29 cellular contexts compared by ENCODE assay signal in genomic region chr6:158110986-158111385, GRCh38.
"Had no signal": no experiment of that assay in that cellular context is flagged by ENCODE, and none has a peak within 500 bp of the region (broad histone marks: within the 10 kb centered on the region; RNA-seq: fewer than 3 reads in every experiment).

No MANE protein-coding gene starts in this region.

- H3K9me3 ChIP-seq: SJCRH30 had no signal

- H3K4me3 ChIP-seq: cardiac muscle cell, SJCRH30, SK-N-MC had no signal

- H3K27me3 ChIP-seq: brain microvascular endothelial cell, cardiac muscle cell, SJCRH30 had no signal

- H3K4me1 ChIP-seq: SJCRH30 had no signal

- H3K27ac ChIP-seq: brain microvascular endothelial cell, cardiac muscle cell, KMS-11, SJCRH30, SK-N-MC, WERI-Rb-1 had no signal

- DNase-seq: activated CD4-positive, alpha-beta memory T cell treated with anti-CD3 and anti-CD28 coated beads, Interleukin-2, amount 10 ng/mL, durations not matched to agents 7 days and 5 days; activated CD4-positive, alpha-beta T cell treated with anti-CD3 and anti-CD28 coated beads for 1 hour; activated CD4-positive, alpha-beta T cell treated with anti-CD3 and anti-CD28 coated beads for 48 hours; activated CD4-positive, CD25-positive, alpha-beta regulatory T cell; activated CD8-positive, alpha-beta memory T cell treated with anti-CD3 and anti-CD28 coated beads for 24 hours; activated CD8-positive, alpha-beta memory T cell treated with anti-CD3 and anti-CD28 coated beads, Interleukin-2, amount 10 ng/mL, durations not matched to agents 7 days and 5 days; activated CD8-positive, alpha-beta memory T cell treated with anti-CD3 and anti-CD28 coated beads, Interleukin-2, amount 50 U/mL, for 48 hours; activated effector memory CD4-positive, alpha-beta T cell treated with anti-CD3 and anti-CD28 coated beads, Interleukin-2, amount 50 U/mL, for 16 hours; activated naive CD4-positive, alpha-beta T cell; activated naive CD4-positive, alpha-beta T cell treated with anti-CD3 and anti-CD28 coated beads, Interleukin-2, amount 50 U/mL, for 16 hours; activated naive CD8-positive, alpha-beta T cell treated with anti-CD3 and anti-CD28 coated beads for 36 hours; activated T-cell treated with anti-CD3 and anti-CD28 coated beads, Interleukin-2, amount 50 U/mL, for 48 hours; amniotic stem cell; aorta; brain microvascular endothelial cell; NCI-H1105; NCI-H1417 treated with DMSO at 0.1 percent for 48 hours; NCI-H187 treated with DMSO at 0.1 percent for 48 hours; NCI-H2081; NCI-H345; NCI-H524 treated with DMSO at 0.1 percent for 48 hours; SHP77; SJCRH30; T1000; WERI-Rb-1 had no signal

- ATAC-seq: activated CD8-positive, alpha-beta memory T cell treated with anti-CD3 and anti-CD28 coated beads, Interleukin-2, amount 10 ng/mL, durations not matched to agents 7 days and 5 days; Panc1 had no signal

- H3K4me2 ChIP-seq: KMS-11 had no signal

- H3K9ac ChIP-seq: KMS-11 had no signal
